In the genomic region with DNA sequence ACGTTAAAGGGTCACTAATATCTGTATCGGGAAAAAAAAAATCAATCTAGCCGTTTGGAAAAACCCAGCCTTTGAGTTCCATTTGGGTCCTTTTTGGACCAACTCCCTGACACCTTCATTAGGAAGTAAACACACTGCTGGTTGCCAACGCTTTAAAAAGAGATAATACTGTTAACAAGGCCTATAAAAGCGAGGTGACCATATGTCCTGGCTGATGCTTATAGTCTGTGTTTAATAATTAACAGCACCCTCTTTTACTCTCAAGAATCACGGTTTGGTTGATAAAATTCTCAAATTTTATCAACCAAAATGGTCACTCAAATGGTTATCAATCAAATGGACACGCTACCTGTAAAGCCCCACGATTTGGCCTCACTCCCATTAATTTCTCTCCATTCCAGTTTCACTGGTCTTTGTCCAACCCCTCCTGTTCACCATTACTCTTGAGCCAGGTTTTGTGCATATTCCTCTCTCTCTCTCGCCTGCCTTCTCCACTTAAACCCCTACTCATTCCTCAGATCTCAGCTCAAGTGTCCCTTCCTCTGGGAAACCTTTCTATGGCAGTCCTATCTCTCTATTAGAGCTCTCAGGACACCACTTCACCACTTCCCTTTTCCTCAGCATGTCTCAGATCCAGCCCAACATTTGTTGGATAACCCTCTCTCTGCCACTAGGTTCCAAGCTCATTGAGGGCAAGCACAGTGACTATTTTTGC, we compare ENCODE assay signal across 10 cellular contexts. TPM values are rescaled to one million over a fixed set of nuclear protein-coding genes. Genes with fewer than 3 reads are reported as not detected.
DNase-seq lines count a peak whose midpoint lies in the region; ATAC-seq lines count a peak whose summit lies in the region.
"Had no signal": no experiment of that assay in that cellular context is flagged by ENCODE, and none has a peak within 500 bp of the region (broad histone marks: within the 10 kb centered on the region; RNA-seq: fewer than 3 reads in every experiment).

No MANE protein-coding gene starts in this region.

- H3K4me3 Mint-ChIP-seq in activated CD4-positive, alpha-beta T cell treated with anti-CD3 and anti-CD28 coated beads, Interleukin-2, amount 10 ng/mL, durations not matched to agents 24 days and 14 days, result peak overlapping the region; percentile 99
- H3K4me3 Mint-ChIP-seq in T-helper 17 cell, result peak overlapping the region; percentile 99

- peaks cover 14 to 98% (median 82%) of the 10 kb centered on the region in 5 donors for H3K4me1 ChIP-seq in subcutaneous abdominal adipose tissue (ENCODE audit: control insufficient read depth in 5 of 5, insufficient read depth in 5 of 5, low read length in 5 of 5)

- peaks cover 76% of the 10 kb centered on the region for H3K4me1 Mint-ChIP-seq in activated CD4-positive, alpha-beta T cell treated with anti-CD3 and anti-CD28 coated beads, Interleukin-2, amount 10 ng/mL, durations not matched to agents 24 days and 14 days
- H3K4me1 Mint-ChIP-seq in T-helper 17 cell, result peaks cover 70% of the 10 kb centered on the region

- H3K36me3 Mint-ChIP-seq in activated CD4-positive, alpha-beta T cell treated with anti-CD3 and anti-CD28 coated beads, Interleukin-2, amount 10 ng/mL, durations not matched to agents 24 days and 14 days (ENCODE audit: low read depth), result peaks cover 62% of the 10 kb centered on the region
- peaks cover 18% of the 10 kb centered on the region for H3K36me3 Mint-ChIP-seq in T-helper 17 cell (ENCODE audit: low read depth)

- no peaks in the 10 kb centered on the region for H3K27me3 ChIP-seq in subcutaneous abdominal adipose tissue (ENCODE audit: control insufficient read depth in 5 of 5, insufficient read depth in 4 of 5, low read length in 5 of 5)

- H3K27ac ChIP-seq in subcutaneous abdominal adipose tissue (ENCODE audit: low read depth, low read length), result peak overlapping the region; percentile 100

- ATAC-seq in T-helper 17 cell (no peak), left ventricle myocardium superior (peak; percentile 32)

- DNase-seq in activated CD4-positive, alpha-beta T cell treated with anti-CD3 and anti-CD28 coated beads, Interleukin-2, amount 10 ng/mL, durations not matched to agents 24 days and 14 days, result peak; percentile 64
- no peak for DNase-seq in activated CD4-positive, alpha-beta T cell treated with anti-CD3 and anti-CD28 coated beads, Interleukin-2, amount 50 U/mL, for 48 hours
- DNase-seq in T-helper 17 cell, result no peak
- no peak for DNase-seq in left ventricle myocardium superior
- no peak for DNase-seq in posterior vena cava (ENCODE audit: low spot score)
- DNase-seq in iPS-NIHi7 (ENCODE audit: extremely low spot score), result no peak
- no peak for DNase-seq in AG08395 (ENCODE audit: low spot score)
- DNase-seq: activated gamma-delta T cell treated with Interleukin-2 at 50 U/mL for 16 hours, NCI-H1436 treated with DMSO at 0.1 percent for 48 hours had no signal

- H3K9me3 ChIP-seq in T-helper 17 cell (ENCODE audit: control insufficient read depth, low read length, poor library complexity, severe bottlenecking) (peaks cover 7% of the 10 kb centered on the region), subcutaneous abdominal adipose tissue (ENCODE audit: control insufficient read depth in 5 of 5, low read length in 5 of 5) (no peaks in the 10 kb centered on the region)

- peak overlapping the region in 3 of 5 donors; percentile 35 to 96 (median 52) for H3K9ac ChIP-seq in subcutaneous abdominal adipose tissue (ENCODE audit: low read length in 5 of 5)

- peak overlapping the region; percentile 82 for H3K27ac Mint-ChIP-seq in activated CD4-positive, alpha-beta T cell treated with anti-CD3 and anti-CD28 coated beads, Interleukin-2, amount 10 ng/mL, durations not matched to agents 24 days and 14 days
- H3K27ac Mint-ChIP-seq in T-helper 17 cell, result peak overlapping the region; percentile 99

- no peaks in the 10 kb centered on the region for H3K27me3 Mint-ChIP-seq in activated CD4-positive, alpha-beta T cell treated with anti-CD3 and anti-CD28 coated beads, Interleukin-2, amount 10 ng/mL, durations not matched to agents 24 days and 14 days
- no peaks in the 10 kb centered on the region for H3K27me3 Mint-ChIP-seq in T-helper 17 cell

- intact Hi-C loops in activated CD4-positive, alpha-beta T cell treated with anti-CD3 and anti-CD28 coated beads, Interleukin-2, amount 10 ng/mL, durations not matched to agents 24 days and 14 days (cut with micrococcal nuclease), result loop anchor here (5.0 kb wide), 1 partner anchor 449 kb away; no protein-coding TSS in a partner anchor
- intact Hi-C loops in left ventricle myocardium superior (cut with micrococcal nuclease), result loop anchor here (10.0 kb wide), 1 partner anchor 151 kb away; no protein-coding TSS in a partner anchor
- intact Hi-C loops in posterior vena cava (cut with DNase I), result no loop called here

- peak overlapping the region; percentile 14 to 99 (median 60) for H3K4me3 ChIP-seq in subcutaneous abdominal adipose tissue (ENCODE audit: low read depth in 1 of 5, low read length in 5 of 5)

- peaks cover 0 to 6% (median 0%) of the 10 kb centered on the region in 5 donors for H3K36me3 ChIP-seq in subcutaneous abdominal adipose tissue (ENCODE audit: control insufficient read depth in 5 of 5, insufficient read depth in 5 of 5, low read length in 5 of 5)

- H3K9me3 Mint-ChIP-seq in activated CD4-positive, alpha-beta T cell treated with anti-CD3 and anti-CD28 coated beads, Interleukin-2, amount 10 ng/mL, durations not matched to agents 24 days and 14 days, result no peaks in the 10 kb centered on the region

RNA-seq across cellular contexts. Expression of gene BTG1, which starts 9.5 kb away (rescaled TPM):
- 84.2 and 90.8 TPM in 2 replicates for total RNA-seq in activated CD4-positive, alpha-beta T cell treated with anti-CD3 and anti-CD28 coated beads, Interleukin-2, amount 10 ng/mL, durations not matched to agents 24 days and 14 days
- 1,000 to 10,000 TPM; 1,109 to 1,137 TPM for total RNA-seq in T-helper 17 cell
- total RNA-seq in left ventricle myocardium superior, result 74.6 TPM
- total RNA-seq in posterior vena cava, result 10 to 100 TPM; 78.5 to 81.8 TPM

Comparison
In these comparisons a context has a peak if more than half of its experiments do, and no peak if none do; other contexts are left out.
1. RNA of gene BTG1, which starts 9.5 kb away (total RNA-seq): 1,109 to 1,137 TPM in T-helper 17 cell; 84.2 to 90.8 TPM in activated CD4-positive, alpha-beta T cell treated with anti-CD3 and anti-CD28 coated beads, Interleukin-2, amount 10 ng/mL, durations not matched to agents 24 days and 14 days, 78.5 to 81.8 TPM in posterior vena cava and 74.6 TPM in left ventricle myocardium superior (single experiment); every median in the first group is over 10 times any median in the second.
2. intact Hi-C loops: an anchor here in activated CD4-positive, alpha-beta T cell treated with anti-CD3 and anti-CD28 coated beads, Interleukin-2, amount 10 ng/mL, durations not matched to agents 24 days and 14 days (5.0 kb wide) and left ventricle myocardium superior (10.0 kb wide); none called in posterior vena cava.